ENCODE assay signal across 8 cellular contexts in the genomic region with DNA sequence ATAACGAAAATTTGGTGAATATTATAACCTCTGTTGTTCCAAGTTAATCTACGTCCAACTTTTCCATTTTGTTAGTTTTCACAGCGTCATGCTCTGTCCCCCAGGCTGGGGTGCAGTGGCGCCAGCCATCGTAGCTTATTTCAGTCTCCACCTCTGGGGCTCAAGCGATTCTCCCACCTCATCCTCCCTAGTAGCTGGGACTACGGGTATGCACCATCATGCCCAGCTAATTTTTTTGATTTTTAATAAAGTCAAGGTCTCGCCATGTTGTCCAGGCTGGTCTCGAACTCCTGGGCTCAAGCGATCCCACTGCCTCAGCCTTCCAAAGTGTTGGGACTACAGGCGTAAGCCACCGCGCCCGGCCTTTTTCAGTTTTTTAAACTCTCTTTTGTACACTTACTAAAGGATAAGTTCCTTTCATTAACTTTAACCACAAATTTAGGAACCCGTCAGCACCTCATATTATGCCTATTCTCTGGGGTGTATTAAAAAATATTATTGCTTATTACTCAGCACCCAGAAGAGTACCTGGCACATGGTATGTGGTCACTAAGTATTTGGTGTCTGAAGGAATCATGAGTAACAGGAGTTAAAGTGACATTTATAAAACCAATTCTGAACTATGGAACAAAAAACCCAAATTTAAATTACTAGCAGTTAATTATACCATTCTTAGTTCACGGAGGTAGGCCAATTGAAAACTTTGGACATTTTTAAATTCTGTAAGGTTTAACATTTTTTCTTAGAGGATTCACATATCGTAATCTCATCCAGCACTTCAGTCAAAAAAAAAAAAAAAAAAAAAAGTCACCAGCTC. TPM values are rescaled to one million over a fixed set of nuclear protein-coding genes. Genes with fewer than 3 reads are reported as not detected.
DNase-seq lines count a peak whose midpoint lies in the region; ATAC-seq and TF ChIP-seq lines count a peak whose summit lies in the region.

No MANE protein-coding gene starts in this region.

- H3K36me3 ChIP-seq in cardiac muscle cell (no peaks in the 10 kb centered on the region), mucosa of stomach (ENCODE audit: control insufficient read depth, insufficient read depth, low read length) (no peaks in the 10 kb centered on the region), urinary bladder (ENCODE audit: insufficient read depth) (no peaks in the 10 kb centered on the region), OCI-LY7 (ENCODE audit: insufficient read depth, low read length) (no peaks in the 10 kb centered on the region)
- no peaks in the 10 kb centered on the region for H3K36me3 ChIP-seq in effector memory CD4-positive, alpha-beta T cell (ENCODE audit: control insufficient read depth, insufficient read depth, low read length)

- H3K9me2 ChIP-seq in OCI-LY7 (ENCODE audit: insufficient read depth, low read length) = no peaks in the 10 kb centered on the region

- peak overlapping the region; percentile 43 for H3K4me3 ChIP-seq in cardiac muscle cell
- peak overlapping the region; percentile 86 for H3K4me3 ChIP-seq in choroid plexus epithelial cell (ENCODE audit: low read depth, low read length)
- no peak overlapping the region for H3K4me3 ChIP-seq in mucosa of stomach (ENCODE audit: low read length)
- peak overlapping the region; percentile 61 for H3K4me3 ChIP-seq in urinary bladder (ENCODE audit: low read depth, low read length)
- no peak overlapping the region for H3K4me3 ChIP-seq in OCI-LY7 (ENCODE audit: low read depth, low read length, poor library complexity, severe bottlenecking)
- H3K4me3 ChIP-seq in effector memory CD4-positive, alpha-beta T cell (ENCODE audit: insufficient read depth, low read depth, low read length, poor library complexity, severe bottlenecking) = no peak overlapping the region

- no peak overlapping the region for H3K4me2 ChIP-seq in OCI-LY7 (ENCODE audit: low read length)

- H3K9me3 ChIP-seq in cardiac muscle cell (ENCODE audit: low read depth) (no peaks in the 10 kb centered on the region), mucosa of stomach (ENCODE audit: control insufficient read depth, low read length) (no peaks in the 10 kb centered on the region), OCI-LY7 (ENCODE audit: low read length) (no peaks in the 10 kb centered on the region)
- no peaks in the 10 kb centered on the region for H3K9me3 ChIP-seq in effector memory CD4-positive, alpha-beta T cell (ENCODE audit: control insufficient read depth, low read length)

- no peak overlapping the region for H2AFZ ChIP-seq in OCI-LY7 (ENCODE audit: low read length)

- no peaks in the 10 kb centered on the region for H4K20me1 ChIP-seq in OCI-LY7 (ENCODE audit: insufficient read depth, low read length)

- WGBS in urinary bladder = 91% methylated on average over 17 of the region's 17 CpGs

- peak overlapping the region; percentile 69 for H3K9ac ChIP-seq in mucosa of stomach (ENCODE audit: low read length)

- TF ChIP-seq CTCF in cardiac muscle cell (IDR thresholded peaks at IDR 0.05; ENCODE audit: low read depth, low read length) = no peak
- TF ChIP-seq CTCF in choroid plexus epithelial cell (conservative IDR thresholded peaks at IDR 0.05; ENCODE audit: low read depth, low read length) = no peak
- TF ChIP-seq CTCF in OCI-LY7 (conservative IDR thresholded peaks at IDR 0.05; ENCODE audit: low read length) = no peak

- no TSS peak for BruUV-seq in OCI-LY7 (replicated peaks; lab: Mats Ljungman, UMichigan)

- H3K27me3 ChIP-seq in cardiac muscle cell (no peaks in the 10 kb centered on the region), mucosa of stomach (ENCODE audit: control insufficient read depth, insufficient read depth, low read length) (no peaks in the 10 kb centered on the region)
- H3K27me3 ChIP-seq in effector memory CD4-positive, alpha-beta T cell (replicated peaks; ENCODE audit: control insufficient read depth, insufficient read depth, low read length, poor library complexity, severe bottlenecking) = no peaks in the 10 kb centered on the region

- POLR2A ChIA-PET in OCI-LY7 (lab: Charles Lee) = interaction anchor here (1.2 kb wide), 1 partner anchor 228 kb away, joined by 5 read pairs; no protein-coding TSS in a partner anchor

- intact Hi-C loops in Right ventricle myocardium inferior (cut with DNase I) (no loop called here), OCI-LY7 (cut with micrococcal nuclease; ENCODE audit: unreplicated experiment) (no loop called here)

- DNase-seq in cardiac muscle cell (ENCODE audit: low read depth in 1 of 2, low spot score in 1 of 2) = no peak
- no peak for DNase-seq in Right ventricle myocardium inferior (ENCODE audit: missing footprints)
- no peak for DNase-seq in choroid plexus epithelial cell (ENCODE audit: low read depth)
- DNase-seq in OCI-LY7 (ENCODE audit: low spot score) = no peak
- DNase-seq in GM19238 (ENCODE audit: insufficient read length, low spot score) = no peak
- DNase-seq in effector memory CD4-positive, alpha-beta T cell = no peak

- H3K4me1 ChIP-seq in cardiac muscle cell (ENCODE audit: low read depth) (no peaks in the 10 kb centered on the region), mucosa of stomach (ENCODE audit: control insufficient read depth, insufficient read depth, low read length) (peaks cover 10% of the 10 kb centered on the region), urinary bladder (ENCODE audit: insufficient read depth) (no peaks in the 10 kb centered on the region), OCI-LY7 (ENCODE audit: insufficient read depth, low read length, poor library complexity, severe bottlenecking) (no peaks in the 10 kb centered on the region)
- no peaks in the 10 kb centered on the region for H3K4me1 ChIP-seq in effector memory CD4-positive, alpha-beta T cell (ENCODE audit: control insufficient read depth, insufficient read depth, low read length, poor library complexity, severe bottlenecking)

- peak overlapping the region; percentile 55 for H3K27ac ChIP-seq in cardiac muscle cell
- H3K27ac ChIP-seq in urinary bladder (ENCODE audit: low read depth) = no peak overlapping the region
- no peak overlapping the region for H3K27ac ChIP-seq in OCI-LY7 (ENCODE audit: low read depth, low read length, poor library complexity, severe bottlenecking)
- no peak overlapping the region for H3K27ac ChIP-seq in effector memory CD4-positive, alpha-beta T cell (ENCODE audit: insufficient read depth, low read length, poor library complexity, severe bottlenecking)

- CTCF ChIA-PET in OCI-LY7 (lab: Charles Lee; ENCODE audit: unreplicated experiment) = no interaction called here

- H3K79me2 ChIP-seq in OCI-LY7 (ENCODE audit: insufficient read depth, low read depth, low read length) = no peaks in the 10 kb centered on the region

- no peak for ATAC-seq in Right ventricle myocardium inferior

RNA-seq across cellular contexts. Expression of gene MIPOL1, which starts 0.9 kb away (rescaled TPM):
- 7.2 and 8.4 TPM in 2 replicates for total RNA-seq in cardiac muscle cell
- 6.5 and 7.3 TPM in 2 replicates for polyA plus RNA-seq in cardiac muscle cell
- total RNA-seq in Right ventricle myocardium inferior = 7.0 TPM
- 48.4 TPM for total RNA-seq in urinary bladder
- 5.6 TPM for polyA plus RNA-seq in urinary bladder
- not detected in 2 replicates for total RNA-seq in OCI-LY7 (2014; rRNA removed; shearing (Covaris generic))
- total RNA-seq in OCI-LY7 (2022) = not detected in 2 replicates

RNA-seq across cellular contexts. Expression of gene SLC25A21, which starts 24.4 kb away (rescaled TPM):
- total RNA-seq in cardiac muscle cell = 0.63 and 4.8 TPM in 2 replicates
- 1.7 and 8.4 TPM in 2 replicates for polyA plus RNA-seq in cardiac muscle cell
- total RNA-seq in Right ventricle myocardium inferior = 0.76 TPM
- total RNA-seq in urinary bladder = 1.8 TPM
- polyA plus RNA-seq in urinary bladder = 0.72 TPM
- not detected in 2 replicates for total RNA-seq in OCI-LY7 (2014; rRNA removed; shearing (Covaris generic))
- total RNA-seq in OCI-LY7 (2022) = not detected in 2 replicates

Comparison
In these comparisons a context has a peak if more than half of its experiments do, and no peak if none do; other contexts are left out.
1. H3K4me3 ChIP-seq: peak in cardiac muscle cell (single experiment), choroid plexus epithelial cell (single experiment) and urinary bladder (single experiment); none in mucosa of stomach (single experiment), OCI-LY7 (single experiment) and effector memory CD4-positive, alpha-beta T cell (single experiment).